Comparison of ENCODE assay signal across 31 cellular contexts in the genomic region with DNA sequence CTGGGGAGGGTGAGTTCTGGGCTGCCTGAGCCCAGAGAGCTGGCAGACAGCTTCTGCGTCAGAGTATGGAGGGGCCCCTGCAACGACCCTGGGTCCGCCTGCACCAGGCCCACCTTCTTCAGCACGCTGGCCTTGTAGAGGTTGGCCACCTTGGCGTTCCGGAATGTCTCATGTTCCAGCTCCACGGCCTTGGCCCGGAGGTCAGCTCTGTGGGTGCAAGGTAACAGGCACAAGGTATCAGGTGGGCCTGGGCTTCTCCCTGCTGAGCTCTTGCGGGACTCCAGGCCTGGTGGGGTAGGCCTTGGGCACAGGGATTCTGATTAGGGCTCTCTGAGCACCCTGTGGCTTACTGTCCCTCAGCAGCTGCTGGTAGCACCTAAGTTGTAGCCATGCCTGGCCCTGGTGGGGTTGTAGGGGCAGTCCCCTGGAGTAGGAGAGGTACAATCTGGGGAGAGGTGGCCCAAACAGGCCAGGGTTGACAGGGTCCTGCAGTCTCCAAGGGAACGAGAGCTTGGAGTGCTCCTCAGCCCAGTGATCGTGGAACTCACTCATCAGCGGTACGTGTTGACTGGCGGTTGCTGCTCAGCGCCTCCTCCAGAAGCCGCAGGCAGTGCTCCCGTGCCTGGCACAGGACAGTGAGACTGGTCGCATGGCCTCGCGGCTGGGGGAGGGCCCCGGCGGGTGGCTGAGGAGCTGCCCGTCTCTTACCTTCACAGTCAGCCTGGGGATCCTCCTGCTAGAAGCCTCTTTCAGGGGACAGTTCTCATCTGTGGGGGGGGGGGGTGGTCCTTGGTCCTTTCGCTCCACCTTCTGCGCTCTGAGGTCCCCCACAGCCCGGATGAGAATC. TPM values are rescaled to one million over a fixed set of nuclear protein-coding genes. Genes with fewer than 3 reads are reported as not detected.
"Had no signal": no experiment of that assay in that cellular context is flagged by ENCODE, and none has a peak within 500 bp of the region (broad histone marks: within the 10 kb centered on the region; RNA-seq: fewer than 3 reads in every experiment).

No MANE protein-coding gene starts in this region.

- H2AFZ ChIP-seq: hepatocyte, parathyroid adenoma had no signal

- H3K27ac Mint-ChIP-seq: activated CD4-positive, alpha-beta memory T cell treated with anti-CD3 and anti-CD28 coated beads, Interleukin-2, amount 10 ng/mL, durations not matched to agents 7 days and 5 days; activated T-cell treated with anti-CD3 and anti-CD28 coated beads, Interleukin-2, amount 50 U/mL, for 24 hours; effector memory CD8-positive, alpha-beta T cell; mesothelial cell of epicardium; naive thymus-derived CD4-positive, alpha-beta T cell; T-helper 17 cell; type B pancreatic cell; WTC11 had no signal

- DNase-seq: activated CD4-positive, alpha-beta memory T cell treated with anti-CD3 and anti-CD28 coated beads, Interleukin-2, amount 10 ng/mL, durations not matched to agents 7 days and 5 days; activated CD4-positive, alpha-beta T cell treated with anti-CD3 and anti-CD28 coated beads for 1 hour; activated CD4-positive, alpha-beta T cell treated with anti-CD3 and anti-CD28 coated beads, Interleukin-2, amount 10 ng/mL, durations not matched to agents 7 days and 5 days; activated CD8-positive, alpha-beta memory T cell treated with anti-CD3 and anti-CD28 coated beads, Interleukin-2, amount 50 U/mL, for 48 hours; activated gamma-delta T cell treated with Interleukin-2 at 50 U/mL for 16 hours; activated naive CD4-positive, alpha-beta T cell treated with anti-CD3 and anti-CD28 coated beads, Interleukin-2, amount 50 U/mL, for 16 hours; activated T-cell treated with anti-CD3 and anti-CD28 coated beads, Interleukin-2, amount 50 U/mL, for 24 hours; amniotic stem cell; brain microvascular endothelial cell; cortex of kidney; effector memory CD8-positive, alpha-beta T cell; islet precursor cell; left colon; naive thymus-derived CD4-positive, alpha-beta T cell; nucleus accumbens; psoas muscle; stimulated activated CD4-positive, alpha-beta T cell treated with anti-CD3 and anti-CD28 coated beads, Interleukin-15, amount 100 ng/mL, for 24 hours; stimulated activated CD4-positive, alpha-beta T cell treated with anti-CD3 and anti-CD28 coated beads, Interleukin-2, amount 100 ng/mL, for 24 hours; stimulated activated naive CD4-positive, alpha-beta T cell; T-helper 17 cell; T1000; testis; uterus had no signal

- H3K9me3 ChIP-seq: gastroesophageal sphincter, psoas muscle, testis, uterus had no signal

- H3K4me3 Mint-ChIP-seq: activated CD4-positive, alpha-beta memory T cell treated with anti-CD3 and anti-CD28 coated beads, Interleukin-2, amount 10 ng/mL, durations not matched to agents 7 days and 5 days; activated CD4-positive, alpha-beta T cell treated with anti-CD3 and anti-CD28 coated beads, Interleukin-2, amount 10 ng/mL, durations not matched to agents 7 days and 5 days; activated T-cell treated with anti-CD3 and anti-CD28 coated beads, Interleukin-2, amount 50 U/mL, for 24 hours; effector memory CD8-positive, alpha-beta T cell; mesothelial cell of epicardium; naive thymus-derived CD4-positive, alpha-beta T cell; T-helper 17 cell; type B pancreatic cell; WTC11 had no signal

- H3K9ac ChIP-seq: parathyroid adenoma had no signal

- H3K4me1 Mint-ChIP-seq: activated CD4-positive, alpha-beta memory T cell treated with anti-CD3 and anti-CD28 coated beads, Interleukin-2, amount 10 ng/mL, durations not matched to agents 7 days and 5 days had no signal

- H3K9me3 Mint-ChIP-seq: activated CD4-positive, alpha-beta memory T cell treated with anti-CD3 and anti-CD28 coated beads, Interleukin-2, amount 10 ng/mL, durations not matched to agents 7 days and 5 days; activated CD4-positive, alpha-beta T cell treated with anti-CD3 and anti-CD28 coated beads, Interleukin-2, amount 10 ng/mL, durations not matched to agents 7 days and 5 days; activated T-cell treated with anti-CD3 and anti-CD28 coated beads, Interleukin-2, amount 50 U/mL, for 24 hours; effector memory CD8-positive, alpha-beta T cell; mesothelial cell of epicardium; naive thymus-derived CD4-positive, alpha-beta T cell; type B pancreatic cell; WTC11 had no signal

- H3K27ac ChIP-seq: brain microvascular endothelial cell, gastroesophageal sphincter, hepatocyte, parathyroid adenoma, psoas muscle, testis, uterus had no signal

- ATAC-seq: effector memory CD8-positive, alpha-beta T cell; gastroesophageal sphincter; left colon; naive thymus-derived CD4-positive, alpha-beta T cell; psoas muscle; T-helper 17 cell; WTC11 had no signal

- H3K4me2 ChIP-seq: hepatocyte, smooth muscle cell had no signal

- H3K27me3 ChIP-seq: brain microvascular endothelial cell, gastroesophageal sphincter, hepatocyte, testis, uterus had no signal

- H3K4me3 ChIP-seq: gastroesophageal sphincter, hepatocyte, psoas muscle, smooth muscle cell, testis, uterus had no signal

- H3K36me3 ChIP-seq: brain microvascular endothelial cell, uterus had no signal

- H3K27me3 Mint-ChIP-seq: activated CD4-positive, alpha-beta memory T cell treated with anti-CD3 and anti-CD28 coated beads, Interleukin-2, amount 10 ng/mL, durations not matched to agents 7 days and 5 days; activated CD4-positive, alpha-beta T cell treated with anti-CD3 and anti-CD28 coated beads, Interleukin-2, amount 10 ng/mL, durations not matched to agents 7 days and 5 days; activated T-cell treated with anti-CD3 and anti-CD28 coated beads, Interleukin-2, amount 50 U/mL, for 24 hours; effector memory CD8-positive, alpha-beta T cell; naive thymus-derived CD4-positive, alpha-beta T cell; T-helper 17 cell; type B pancreatic cell had no signal

RNA-seq across cellular contexts. Expression of gene SMIM5, which starts 2.9 kb away (rescaled TPM):
- polyA plus RNA-seq: endothelial cell of umbilical vein had no signal
